1 cellular context compared by ENCODE assay signal in genomic region chr3:120742198-120743080, GRCh38.
TF ChIP-seq lines count a peak whose summit lies in the region.

TSS of gene GTF2E1 (plus strand) at chr3:120742744. CDS start at chr3:120750553, 7,809 bp downstream.
TSS of gene RABL3 (minus strand) at chr3:120742516. CDS start at chr3:120742507, 9 bp downstream.

TF ChIP-seq in HepG2, 621 proteins besides CTCF, POLR2A, EP300 and RAD21 (continued from another document and continues in another):
- TF ChIP-seq ZNF263 (CRISPR knock-in tag; IDR thresholded peaks at IDR 0.05) (peak; percentile 61; the same call in 1 of the 2 replicates), ARNT2 (CRISPR knock-in tag; IDR thresholded peaks at IDR 0.05; ENCODE audit: low read depth) (peak; percentile 31; the same call in 1 of the 2 replicates), ZNF34 (CRISPR knock-in tag; IDR thresholded peaks at IDR 0.05; ENCODE audit: borderline replicate concordance) (no peak), TCF12 (IDR thresholded peaks at IDR 0.05) (no peak), TCF12 (CRISPR knock-in tag; IDR thresholded peaks at IDR 0.05) (0 out of 2 replicates have a peak, but pooled peaks have one; percentile 20), ZNF773 (CRISPR knock-in tag; IDR thresholded peaks at IDR 0.05; ENCODE audit: borderline replicate concordance) (peak; percentile 71; the same call in 1 of the 2 replicates), ZSCAN25 (CRISPR knock-in tag; IDR thresholded peaks at IDR 0.05) (0 out of 2 replicates have a peak, but pooled peaks have one; percentile 15), GABPB1 (CRISPR knock-in tag; IDR thresholded peaks at IDR 0.05) (peak; percentile 88), HDAC1 (CRISPR knock-in tag; IDR thresholded peaks at IDR 0.05) (peak; percentile 79), ZNF564 (CRISPR knock-in tag; IDR thresholded peaks at IDR 0.05) (peak; percentile 88), SIN3A (IDR thresholded peaks at IDR 0.05; ENCODE audit: borderline replicate concordance, low read depth, low read length) (peak; percentile 96), AKNA (CRISPR knock-in tag; IDR thresholded peaks at IDR 0.05; ENCODE audit: borderline replicate concordance) (no peak), RNF2 (conservative IDR thresholded peaks at IDR 0.05; ENCODE audit: low read depth) (0 out of 2 replicates have a peak, but pooled peaks have one; percentile 18), SP5 (CRISPR knock-in tag; IDR thresholded peaks at IDR 0.05; ENCODE audit: borderline replicate concordance, low read depth) (peak; percentile 74; the same call in 1 of the 2 replicates), RCOR2 (CRISPR knock-in tag; IDR thresholded peaks at IDR 0.05) (peak; percentile 7; the same call in 1 of the 2 replicates), NONO (IDR thresholded peaks at IDR 0.05) (no peak), NONO (CRISPR knock-in tag; conservative IDR thresholded peaks at IDR 0.05) (0 out of 2 replicates have a peak, but pooled peaks have one; percentile 21), KAT7 (CRISPR knock-in tag; IDR thresholded peaks at IDR 0.05; ENCODE audit: borderline replicate concordance) (peak; percentile 73; the same call in 1 of the 2 replicates), PHF5A (CRISPR knock-in tag; IDR thresholded peaks at IDR 0.05; ENCODE audit: low read depth, unreplicated experiment) (peak; percentile 37), CENPBD1 (CRISPR knock-in tag; IDR thresholded peaks at IDR 0.05; ENCODE audit: borderline replicate concordance, low read depth) (no peak), HOXA5 (CRISPR knock-in tag; IDR thresholded peaks at IDR 0.05) (peak; percentile 35; the same call in 1 of the 2 replicates), KLF12 (CRISPR knock-in tag; IDR thresholded peaks at IDR 0.05; ENCODE audit: borderline replicate concordance) (peak; percentile 74; the same call in 1 of the 2 replicates), RBFOX2 (IDR thresholded peaks at IDR 0.05; ENCODE audit: low read depth, low read length) (peak; percentile 82), NR2C2 (CRISPR knock-in tag; IDR thresholded peaks at IDR 0.05; ENCODE audit: borderline replicate concordance) (peak; percentile 86), ZBTB7B (CRISPR knock-in tag; IDR thresholded peaks at IDR 0.05) (peak; percentile 53; the same call in 1 of the 2 replicates), SIX1 (CRISPR knock-in tag; IDR thresholded peaks at IDR 0.05; ENCODE audit: borderline replicate concordance) (no peak; the same call in 1 of the 2 replicates), YEATS4 (CRISPR knock-in tag; IDR thresholded peaks at IDR 0.05; ENCODE audit: borderline replicate concordance) (peak; percentile 95), E2F1 (CRISPR knock-in tag; IDR thresholded peaks at IDR 0.05) (0 out of 2 replicates have a peak, but pooled peaks have one; percentile 72), ZNF430 (CRISPR knock-in tag; IDR thresholded peaks at IDR 0.05) (no peak), ZMYM4 (CRISPR knock-in tag; IDR thresholded peaks at IDR 0.05) (peak; percentile 94), SP2 (CRISPR knock-in tag; IDR thresholded peaks at IDR 0.05) (peak; percentile 88), SIN3B (IDR thresholded peaks at IDR 0.05; ENCODE audit: low read length) (peak; percentile 87), SKI (IDR thresholded peaks at IDR 0.05; ENCODE audit: partially characterized antibody) (no peak), KLF9 (CRISPR knock-in tag; IDR thresholded peaks at IDR 0.05; ENCODE audit: low read depth) (peak; percentile 36; the same call in 1 of the 2 replicates), SMAD3 (CRISPR knock-in tag; IDR thresholded peaks at IDR 0.05) (peak; percentile 70), ZNF138 (CRISPR knock-in tag; IDR thresholded peaks at IDR 0.05; ENCODE audit: low read depth) (peak; percentile 85), GATAD1 (CRISPR knock-in tag; IDR thresholded peaks at IDR 0.05) (peak; percentile 95), YEATS2 (CRISPR knock-in tag; IDR thresholded peaks at IDR 0.05; ENCODE audit: borderline replicate concordance) (peak; percentile 69; the same call in 1 of the 2 replicates), NCOR1 (IDR thresholded peaks at IDR 0.05; ENCODE audit: borderline replicate concordance, low read length) (peak; percentile 59; the same call in 1 of the 2 replicates), ZFYVE20 (CRISPR knock-in tag; IDR thresholded peaks at IDR 0.05; ENCODE audit: borderline replicate concordance, low read depth) (no peak), NR2F1 (CRISPR knock-in tag; IDR thresholded peaks at IDR 0.05) (peak in 1 of 2 experiments; percentile 37; a peak in 1 of 4 replicates), RFXANK (CRISPR knock-in tag; IDR thresholded peaks at IDR 0.05) (0 out of 2 replicates have a peak, but pooled peaks have one; percentile 76), ZNF530 (CRISPR knock-in tag; IDR thresholded peaks at IDR 0.05; ENCODE audit: low read depth) (no peak), ZNF878 (CRISPR knock-in tag; IDR thresholded peaks at IDR 0.05) (peak; percentile 72; the same call in 1 of the 2 replicates), ZNF468 (CRISPR knock-in tag; IDR thresholded peaks at IDR 0.05) (no peak), ERF (CRISPR knock-in tag; IDR thresholded peaks at IDR 0.05) (peak; percentile 72; the same call in 1 of the 2 replicates), POGZ (CRISPR knock-in tag; IDR thresholded peaks at IDR 0.05) (peak; percentile 98), E2F5 (CRISPR knock-in tag; conservative IDR thresholded peaks at IDR 0.05) (peak; percentile 14; the same call in 1 of the 2 replicates)
- TF ChIP-seq, protein P1, sequence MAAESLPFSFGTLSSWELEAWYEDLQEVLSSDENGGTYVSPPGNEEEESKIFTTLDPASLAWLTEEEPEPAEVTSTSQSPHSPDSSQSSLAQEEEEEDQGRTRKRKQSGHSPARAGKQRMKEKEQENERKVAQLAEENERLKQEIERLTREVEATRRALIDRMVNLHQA (CRISPR knock-in tag; IDR thresholded peaks at IDR 0.05), result no peak
- TF ChIP-seq, protein P2, sequence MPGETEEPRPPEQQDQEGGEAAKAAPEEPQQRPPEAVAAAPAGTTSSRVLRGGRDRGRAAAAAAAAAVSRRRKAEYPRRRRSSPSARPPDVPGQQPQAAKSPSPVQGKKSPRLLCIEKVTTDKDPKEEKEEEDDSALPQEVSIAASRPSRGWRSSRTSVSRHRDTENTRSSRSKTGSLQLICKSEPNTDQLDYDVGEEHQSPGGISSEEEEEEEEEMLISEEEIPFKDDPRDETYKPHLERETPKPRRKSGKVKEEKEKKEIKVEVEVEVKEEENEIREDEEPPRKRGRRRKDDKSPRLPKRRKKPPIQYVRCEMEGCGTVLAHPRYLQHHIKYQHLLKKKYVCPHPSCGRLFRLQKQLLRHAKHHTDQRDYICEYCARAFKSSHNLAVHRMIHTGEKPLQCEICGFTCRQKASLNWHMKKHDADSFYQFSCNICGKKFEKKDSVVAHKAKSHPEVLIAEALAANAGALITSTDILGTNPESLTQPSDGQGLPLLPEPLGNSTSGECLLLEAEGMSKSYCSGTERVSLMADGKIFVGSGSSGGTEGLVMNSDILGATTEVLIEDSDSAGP (CRISPR knock-in tag; IDR thresholded peaks at IDR 0.05; ENCODE audit: borderline replicate concordance), result peak; percentile 47; the same call in 1 of the 2 replicates
- TF ChIP-seq, protein P3, sequence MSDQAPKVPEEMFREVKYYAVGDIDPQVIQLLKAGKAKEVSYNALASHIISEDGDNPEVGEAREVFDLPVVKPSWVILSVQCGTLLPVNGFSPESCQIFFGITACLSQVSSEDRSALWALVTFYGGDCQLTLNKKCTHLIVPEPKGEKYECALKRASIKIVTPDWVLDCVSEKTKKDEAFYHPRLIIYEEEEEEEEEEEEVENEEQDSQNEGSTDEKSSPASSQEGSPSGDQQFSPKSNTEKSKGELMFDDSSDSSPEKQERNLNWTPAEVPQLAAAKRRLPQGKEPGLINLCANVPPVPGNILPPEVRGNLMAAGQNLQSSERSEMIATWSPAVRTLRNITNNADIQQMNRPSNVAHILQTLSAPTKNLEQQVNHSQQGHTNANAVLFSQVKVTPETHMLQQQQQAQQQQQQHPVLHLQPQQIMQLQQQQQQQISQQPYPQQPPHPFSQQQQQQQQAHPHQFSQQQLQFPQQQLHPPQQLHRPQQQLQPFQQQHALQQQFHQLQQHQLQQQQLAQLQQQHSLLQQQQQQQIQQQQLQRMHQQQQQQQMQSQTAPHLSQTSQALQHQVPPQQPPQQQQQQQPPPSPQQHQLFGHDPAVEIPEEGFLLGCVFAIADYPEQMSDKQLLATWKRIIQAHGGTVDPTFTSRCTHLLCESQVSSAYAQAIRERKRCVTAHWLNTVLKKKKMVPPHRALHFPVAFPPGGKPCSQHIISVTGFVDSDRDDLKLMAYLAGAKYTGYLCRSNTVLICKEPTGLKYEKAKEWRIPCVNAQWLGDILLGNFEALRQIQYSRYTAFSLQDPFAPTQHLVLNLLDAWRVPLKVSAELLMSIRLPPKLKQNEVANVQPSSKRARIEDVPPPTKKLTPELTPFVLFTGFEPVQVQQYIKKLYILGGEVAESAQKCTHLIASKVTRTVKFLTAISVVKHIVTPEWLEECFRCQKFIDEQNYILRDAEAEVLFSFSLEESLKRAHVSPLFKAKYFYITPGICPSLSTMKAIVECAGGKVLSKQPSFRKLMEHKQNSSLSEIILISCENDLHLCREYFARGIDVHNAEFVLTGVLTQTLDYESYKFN (CRISPR knock-in tag; conservative IDR thresholded peaks at IDR 0.05), result peak; percentile 34; the same call in 1 of the 2 replicates
- TF ChIP-seq, protein P4, sequence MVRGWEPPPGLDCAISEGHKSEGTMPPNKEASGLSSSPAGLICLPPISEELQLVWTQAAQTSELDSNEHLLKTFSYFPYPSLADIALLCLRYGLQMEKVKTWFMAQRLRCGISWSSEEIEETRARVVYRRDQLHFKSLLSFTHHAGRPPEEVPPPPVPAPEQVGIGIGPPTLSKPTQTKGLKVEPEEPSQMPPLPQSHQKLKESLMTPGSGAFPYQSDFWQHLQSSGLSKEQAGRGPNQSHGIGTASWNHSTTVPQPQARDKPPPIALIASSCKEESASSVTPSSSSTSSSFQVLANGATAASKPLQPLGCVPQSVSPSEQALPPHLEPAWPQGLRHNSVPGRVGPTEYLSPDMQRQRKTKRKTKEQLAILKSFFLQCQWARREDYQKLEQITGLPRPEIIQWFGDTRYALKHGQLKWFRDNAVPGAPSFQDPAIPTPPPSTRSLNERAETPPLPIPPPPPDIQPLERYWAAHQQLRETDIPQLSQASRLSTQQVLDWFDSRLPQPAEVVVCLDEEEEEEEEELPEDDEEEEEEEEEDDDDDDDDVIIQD (CRISPR knock-in tag; IDR thresholded peaks at IDR 0.05; ENCODE audit: low read depth), result peak; percentile 82
- TF ChIP-seq, protein P5, sequence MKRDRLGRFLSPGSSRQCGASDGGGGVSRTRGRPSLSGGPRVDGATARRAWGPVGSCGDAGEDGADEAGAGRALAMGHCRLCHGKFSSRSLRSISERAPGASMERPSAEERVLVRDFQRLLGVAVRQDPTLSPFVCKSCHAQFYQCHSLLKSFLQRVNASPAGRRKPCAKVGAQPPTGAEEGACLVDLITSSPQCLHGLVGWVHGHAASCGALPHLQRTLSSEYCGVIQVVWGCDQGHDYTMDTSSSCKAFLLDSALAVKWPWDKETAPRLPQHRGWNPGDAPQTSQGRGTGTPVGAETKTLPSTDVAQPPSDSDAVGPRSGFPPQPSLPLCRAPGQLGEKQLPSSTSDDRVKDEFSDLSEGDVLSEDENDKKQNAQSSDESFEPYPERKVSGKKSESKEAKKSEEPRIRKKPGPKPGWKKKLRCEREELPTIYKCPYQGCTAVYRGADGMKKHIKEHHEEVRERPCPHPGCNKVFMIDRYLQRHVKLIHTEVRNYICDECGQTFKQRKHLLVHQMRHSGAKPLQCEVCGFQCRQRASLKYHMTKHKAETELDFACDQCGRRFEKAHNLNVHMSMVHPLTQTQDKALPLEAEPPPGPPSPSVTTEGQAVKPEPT (CRISPR knock-in tag; IDR thresholded peaks at IDR 0.05; ENCODE audit: low read depth), result no peak
